11 cellular contexts compared by ENCODE assay signal in genomic region chrX:135463937-135464336, GRCh38. TPM values are rescaled to one million over a fixed set of nuclear protein-coding genes. Genes with fewer than 3 reads are reported as not detected.
A peak's percentile ranks its signal among the peaks of the same experiment; 100 is the strongest.
DNase-seq lines count a peak whose midpoint lies in the region; ATAC-seq and TF ChIP-seq lines count a peak whose summit lies in the region.
"Had no signal": no experiment of that assay in that cellular context is flagged by ENCODE, and none has a peak within 500 bp of the region (broad histone marks: within the 10 kb centered on the region; RNA-seq: fewer than 3 reads in every experiment).

No MANE protein-coding gene starts in this region.

- no peaks in the 10 kb centered on the region for H3K27me3 ChIP-seq in HL-60 (ENCODE audit: insufficient read depth, poor library complexity, severe bottlenecking)
- peaks cover 3% of the 10 kb centered on the region for H3K27me3 ChIP-seq in osteoblast (ENCODE audit: insufficient read depth, low read length)
- H3K27me3 ChIP-seq: vagina had no signal

- H3K36me3 ChIP-seq in osteoblast (ENCODE audit: insufficient read depth, low read length): no peaks in the 10 kb centered on the region
- H3K36me3 ChIP-seq: BLaER1 treated with 17β-estradiol and CSF1 and Interleukin-3, amounts not matched to agents 10 nM and 100 nM; vagina had no signal

- peak; percentile 34 for TF ChIP-seq CTCF in HL-60 (IDR thresholded peaks at IDR 0.05; ENCODE audit: insufficient read depth, low read length)
- TF ChIP-seq CTCF in astrocyte of the cerebellum (IDR thresholded peaks at IDR 0.05; ENCODE audit: low read depth, low read length, missing control alignments): peak; percentile 24
- TF ChIP-seq CTCF in osteoblast (IDR thresholded peaks at IDR 0.05; ENCODE audit: extremely low read depth, low read depth, low read length): peak; percentile 46

- no peaks in the 10 kb centered on the region for H3K4me1 ChIP-seq in osteoblast (ENCODE audit: insufficient read depth, low read length)
- H3K4me1 ChIP-seq: BLaER1 treated with 17β-estradiol and CSF1 and Interleukin-3, amounts not matched to agents 10 nM and 100 nM; vagina had no signal

- no peaks in the 10 kb centered on the region for H3K79me2 ChIP-seq in osteoblast (ENCODE audit: insufficient read depth, low read length)

- no peaks in the 10 kb centered on the region for H3K9me3 ChIP-seq in osteoblast (ENCODE audit: low read depth, low read length)
- H3K9me3 ChIP-seq: vagina had no signal

- in situ Hi-C loops in astrocyte of the cerebellum (cut with HindIII; ENCODE audit: low sequenced_read_pairs): no loop called here

- H3K4me3 ChIP-seq in HL-60 (replicated peaks; ENCODE audit: insufficient read depth, low read length) (no peak overlapping the region), astrocyte of the cerebellum (ENCODE audit: low read depth, low read length) (no peak overlapping the region), osteoblast (ENCODE audit: insufficient read depth, low read length) (no peak overlapping the region)
- H3K4me3 ChIP-seq: BLaER1 treated with 17β-estradiol and CSF1 and Interleukin-3, amounts not matched to agents 10 nM and 100 nM; vagina had no signal

- ATAC-seq in HG03159 (IDR thresholded peaks at IDR 0.05; ENCODE audit: unreplicated experiment): no peak

- no peak overlapping the region for H3K4me2 ChIP-seq in osteoblast (ENCODE audit: insufficient read depth, low read length)
- H3K4me2 ChIP-seq: BLaER1 treated with 17β-estradiol and CSF1 and Interleukin-3, amounts not matched to agents 10 nM and 100 nM had no signal

- no peak overlapping the region for H2AFZ ChIP-seq in osteoblast (ENCODE audit: low read length)

- no peaks in the 10 kb centered on the region for H4K20me1 ChIP-seq in osteoblast (ENCODE audit: insufficient read depth, low read length)
- H4K20me1 ChIP-seq: BLaER1 treated with 17β-estradiol and CSF1 and Interleukin-3, amounts not matched to agents 10 nM and 100 nM had no signal

- DNase-seq in NCI-H82 (lab: John Stamatoyannopoulos, UW) (peak; percentile 4), NCI-H82 treated with DMSO at 0.1 percent for 48 hours (lab: John Stamatoyannopoulos, UW; ENCODE audit: unreplicated experiment) (no peak), HL-60 (ENCODE audit: low read depth in 1 of 2, low spot score in 1 of 2) (no peak), astrocyte of the cerebellum (ENCODE audit: low read depth) (no peak), osteoblast (ENCODE audit: insufficient read length, low spot score, missing footprints) (no peak), iPS-NIHi7 (ENCODE audit: extremely low spot score) (no peak)
- no peak for DNase-seq in stimulated activated CD4-positive, alpha-beta T cell treated with anti-CD3 and anti-CD28 coated beads, Interleukin-1b, Interleukin-23, amount 100 ng/mL, for 48 hours
- DNase-seq: stimulated activated CD4-positive, alpha-beta T cell treated with anti-CD3 and anti-CD28 coated beads, Interleukin-4, amount 100 ng/mL, for 1 hour had no signal

- H3K27ac ChIP-seq in HL-60 (replicated peaks): no peak overlapping the region
- H3K27ac ChIP-seq in osteoblast (ENCODE audit: low read depth, low read length): no peak overlapping the region
- H3K27ac ChIP-seq: BLaER1 treated with 17β-estradiol and CSF1 and Interleukin-3, amounts not matched to agents 10 nM and 100 nM; vagina had no signal

RNA-seq across cellular contexts. Expression of gene SMIM10L2A, which starts 42.2 kb away (rescaled TPM):
- under 0.01 and 0.29 TPM in 2 replicates for total RNA-seq in osteoblast

RNA-seq across cellular contexts. Expression of gene INTS6L, which starts 56.5 kb away (rescaled TPM):
- 4.4 and 4.7 TPM in 2 replicates for total RNA-seq in osteoblast
